In genomic region chr22:37282385-37282677, GRCh38 we compare ENCODE assay signal across 9 cellular contexts. TPM values are rescaled to one million over a fixed set of nuclear protein-coding genes. Genes with fewer than 3 reads are reported as not detected.
A peak's percentile ranks its signal among the peaks of the same experiment; 100 is the strongest.
DNase-seq lines count a peak whose midpoint lies in the region; ATAC-seq and TF ChIP-seq lines count a peak whose summit lies in the region.
"Had no signal": no experiment of that assay in that cellular context is flagged by ENCODE, and none has a peak within 500 bp of the region (broad histone marks: within the 10 kb centered on the region; RNA-seq: fewer than 3 reads in every experiment).

Gene CYTH4 (plus strand): TSS chr22:37282508. CDS start chr22:37282570, 62 bp downstream.

- H3K9me3 ChIP-seq in spleen, result no peaks in the 10 kb centered on the region

- H3K27me3 Mint-ChIP-seq in CD14-positive monocyte (ENCODE audit: low read depth in 3 of 3), result peaks cover 0 to 4% (median 2%) of the 10 kb centered on the region in 3 donors
- no peaks in the 10 kb centered on the region for H3K27me3 Mint-ChIP-seq in effector memory CD8-positive, alpha-beta T cell

- peaks cover 0 to 20% (median 7%) of the 10 kb centered on the region in 6 donors for H3K36me3 ChIP-seq in spleen

- TF ChIP-seq POLR2A in spleen (IDR thresholded peaks at IDR 0.05), result peak in 1 of 3 donors; percentile 53

- peaks cover 0 to 2% (median 0%) of the 10 kb centered on the region in 7 donors for H3K9me3 Mint-ChIP-seq in CD14-positive monocyte
- no peaks in the 10 kb centered on the region for H3K9me3 Mint-ChIP-seq in effector memory CD8-positive, alpha-beta T cell

- H3K27ac Mint-ChIP-seq in CD14-positive monocyte, result peak within 1 kb of the TSS; percentile 96 to 99 (median 98)
- peak within 1 kb of the TSS; percentile 96 to 97 for H3K27ac Mint-ChIP-seq in effector memory CD8-positive, alpha-beta T cell

- intact Hi-C loops in CD14-positive monocyte (cut with micrococcal nuclease) (loop anchor here in 1 of 2 donors (5.0 kb wide), 1 partner anchor 40 kb away; the partner anchor contains the start of gene RAC2), spleen (cut with DNase I; ENCODE audit: low total_unique reads) (no loop called here)

- H3K4me3 ChIP-seq in spleen, result peak within 1 kb of the TSS; percentile 44 to 79 (median 65)

- H3K4me1 Mint-ChIP-seq in CD14-positive monocyte, result peaks cover 73% of the 10 kb centered on the region
- peaks cover 67 to 69% of the 10 kb centered on the region in 2 donors for H3K4me1 Mint-ChIP-seq in effector memory CD8-positive, alpha-beta T cell (ENCODE audit: low read depth in 2 of 2)

- H3K36me3 Mint-ChIP-seq in CD14-positive monocyte, result peaks cover 23 to 34% of the 10 kb centered on the region in 2 donors
- H3K36me3 Mint-ChIP-seq in effector memory CD8-positive, alpha-beta T cell (ENCODE audit: insufficient read depth), result peaks cover 24% of the 10 kb centered on the region

- peak within 1 kb of the TSS; percentile 58 to 95 (median 90) for H3K27ac ChIP-seq in spleen
- H3K27ac ChIP-seq: C4-2B had no signal

- peaks cover 13 to 100% (median 64%) of the 10 kb centered on the region in 6 donors for H3K4me1 ChIP-seq in spleen

- TF ChIP-seq CTCF in CD14-positive monocyte (IDR thresholded peaks at IDR 0.05), result no peak
- TF ChIP-seq CTCF in spleen (IDR thresholded peaks at IDR 0.05 in 8 of 11, conservative IDR thresholded peaks at IDR 0.05 in 3 of 11), result no peak

- peaks cover 0 to 6% (median 0%) of the 10 kb centered on the region in 7 donors for H3K27me3 ChIP-seq in spleen (replicated peaks in 1 of 7)

- H3K4me3 Mint-ChIP-seq in CD14-positive monocyte, result peak within 1 kb of the TSS; percentile 90 to 98
- H3K4me3 Mint-ChIP-seq in effector memory CD8-positive, alpha-beta T cell, result peak within 1 kb of the TSS; percentile 97 to 99

- peak; percentile 96 for DNase-seq in CD14-positive monocyte (ENCODE audit: low spot score)
- peak; percentile 81 for DNase-seq in activated CD4-positive, alpha-beta T cell treated with anti-CD3 and anti-CD28 coated beads, Interleukin-2, amount 50 U/mL, for 1 hour
- peak; percentile 51 to 54 (median 52) for DNase-seq in effector memory CD8-positive, alpha-beta T cell
- peak; percentile 98 for DNase-seq in spleen
- no peak for DNase-seq in middle frontal gyrus (ENCODE audit: extremely low spot score, low spot score)

- ATAC-seq in HG02885 (IDR thresholded peaks at IDR 0.05; ENCODE audit: poor library complexity, unreplicated experiment) (peak; percentile 50), GM21367 (IDR thresholded peaks at IDR 0.05; ENCODE audit: unreplicated experiment) (no peak), GM21529 (IDR thresholded peaks at IDR 0.05; ENCODE audit: unreplicated experiment) (no peak)
- peak; percentile 59 for ATAC-seq in effector memory CD8-positive, alpha-beta T cell (replicated peaks)

- WGBS in spleen, 5 donors, result 4 to 19% (median 6%) methylated on average over 9 to 12 of the region's 12 CpGs

RNA-seq across cellular contexts. Expression of gene CYTH4, which starts in this region (rescaled TPM):
- polyA plus RNA-seq in CD14-positive monocyte, result 10 to 100 TPM; 51.0 to 70.0 TPM
- total RNA-seq in spleen, result 100 to 1,000 TPM in 6 of 7 donors, 10 to 100 TPM in 1; 97.5 to 238 (median 118) TPM
- 10 to 100 TPM; 35.3 to 58.1 (median 53.6) TPM for polyA plus RNA-seq in spleen

Comparison
In these comparisons a context has a peak if more than half of its experiments do, and no peak if none do; other contexts are left out.
1. ATAC-seq: peak in HG02885 (single experiment) and effector memory CD8-positive, alpha-beta T cell (single experiment); none in GM21367 (single experiment) and GM21529 (single experiment).